Comparison of ENCODE assay signal across 8 cellular contexts in the genomic region with DNA sequence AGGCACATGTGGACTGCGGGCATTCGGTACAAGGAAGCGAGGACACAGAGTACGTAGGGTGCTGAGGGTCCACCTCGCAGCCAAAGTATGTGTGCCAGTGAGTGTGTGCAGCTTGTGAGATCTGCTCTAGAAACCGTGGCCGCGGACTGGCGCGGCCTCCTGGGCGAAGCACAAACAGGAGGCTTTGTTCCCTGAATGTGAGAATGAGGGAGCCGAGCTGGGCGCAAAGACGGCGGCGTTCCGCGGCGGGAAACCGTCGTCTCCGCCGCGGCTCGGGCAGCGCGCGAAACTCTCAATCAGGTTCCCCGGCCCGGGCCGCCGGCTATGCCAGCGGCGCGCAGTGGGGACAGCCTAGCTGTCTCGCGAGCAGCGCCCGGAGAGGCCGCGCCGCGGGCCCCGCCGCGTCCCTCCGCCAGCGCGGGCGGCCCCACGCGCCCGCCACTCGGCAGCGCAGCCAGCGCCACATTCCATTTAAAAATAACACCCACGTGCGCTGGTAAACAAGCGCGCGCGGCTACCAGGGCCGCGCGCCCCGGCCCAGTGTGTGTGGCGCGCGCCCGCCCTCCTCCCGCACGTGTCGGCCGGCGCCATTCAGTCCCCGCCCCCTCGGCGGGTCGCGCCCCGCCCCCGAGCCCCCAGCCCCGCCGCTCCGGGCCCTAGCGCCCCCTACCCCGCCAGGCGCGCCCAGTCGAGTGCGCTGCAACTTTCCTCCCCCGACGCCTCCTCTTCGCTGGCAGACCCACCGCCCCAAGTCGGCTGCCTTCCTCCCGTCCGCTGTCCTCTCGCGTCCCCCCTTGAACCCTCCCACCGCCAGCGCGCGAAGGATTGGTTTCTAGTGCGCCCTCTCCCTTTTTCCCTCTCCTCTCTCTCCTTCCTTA.
DNase-seq lines count a peak whose midpoint lies in the region; ATAC-seq lines count a peak whose summit lies in the region.

No MANE protein-coding gene starts in this region.

- peaks cover 11% of the 10 kb centered on the region; the same call in 1 of the 2 replicates for H3K36me3 ChIP-seq in BLaER1
- H3K36me3 ChIP-seq in effector memory CD4-positive, alpha-beta T cell (ENCODE audit: control insufficient read depth, insufficient read depth, low read length) = no peaks in the 10 kb centered on the region

- H3K4me1 ChIP-seq in BLaER1 = peaks cover 23% of the 10 kb centered on the region
- peaks cover 12% of the 10 kb centered on the region for H3K4me1 ChIP-seq in effector memory CD4-positive, alpha-beta T cell (ENCODE audit: control insufficient read depth, insufficient read depth, low read length, poor library complexity, severe bottlenecking)

- H3K27me3 Mint-ChIP-seq in memory B cell = peaks cover 2% of the 10 kb centered on the region

- H3K27ac Mint-ChIP-seq in memory B cell = peak overlapping the region; percentile 99

- peaks cover 16% of the 10 kb centered on the region; the same call in 1 of the 2 replicates for H3K27me3 ChIP-seq in BLaER1
- no peaks in the 10 kb centered on the region for H3K27me3 ChIP-seq in effector memory CD4-positive, alpha-beta T cell (replicated peaks; ENCODE audit: control insufficient read depth, insufficient read depth, low read length, poor library complexity, severe bottlenecking)

- H3K4me2 ChIP-seq in BLaER1 = peak overlapping the region; percentile 97

- peak overlapping the region; percentile 91 for H3K27ac ChIP-seq in BLaER1
- H3K27ac ChIP-seq in effector memory CD4-positive, alpha-beta T cell (ENCODE audit: insufficient read depth, low read length, poor library complexity, severe bottlenecking) = peak overlapping the region; percentile 99

- peak overlapping the region; percentile 87 for H3K9ac ChIP-seq in BLaER1

- H3K36me3 Mint-ChIP-seq in memory B cell = peaks cover 4% of the 10 kb centered on the region

- H4K20me1 ChIP-seq in BLaER1 = peaks cover 20% of the 10 kb centered on the region

- H3K9me3 Mint-ChIP-seq in memory B cell = no peaks in the 10 kb centered on the region

- peaks cover 12% of the 10 kb centered on the region for H3K4me1 Mint-ChIP-seq in memory B cell

- ATAC-seq in HG02642 (IDR thresholded peaks at IDR 0.05; ENCODE audit: poor library complexity, unreplicated experiment) = peak; percentile 28
- peak; percentile 42 for ATAC-seq in memory B cell (ENCODE audit: low read depth)

- DNase-seq in NCI-H82 (lab: John Stamatoyannopoulos, UW) (peak; percentile 95), memory B cell (ENCODE audit: low spot score in 2 of 2) (peak in 1 of 2 donors; percentile 79), OCI-M2 (lab: John Stamatoyannopoulos, UW; ENCODE audit: unreplicated experiment) (no peak)
- peak; percentile 61 to 62 for DNase-seq in activated CD8-positive, alpha-beta memory T cell treated with anti-CD3 and anti-CD28 coated beads for 4 hours (ENCODE audit: low read depth in 2 of 2)
- DNase-seq in effector memory CD4-positive, alpha-beta T cell = peak; percentile 76 to 80 (median 77)
- peak; percentile 51 for DNase-seq in stimulated activated CD8-positive, alpha-beta memory T cell treated with anti-CD3 and anti-CD28 coated beads, Interleukin-12 subunit alpha, Interleukin-12 subunit beta, amount 100 ng/mL, for 24 hours (ENCODE audit: extremely low read depth)

- peak overlapping the region; percentile 99 for H3K4me3 Mint-ChIP-seq in memory B cell

- H3K9me3 ChIP-seq in BLaER1 = no peaks in the 10 kb centered on the region
- no peaks in the 10 kb centered on the region for H3K9me3 ChIP-seq in effector memory CD4-positive, alpha-beta T cell (ENCODE audit: control insufficient read depth, low read length)

- peak overlapping the region; percentile 93 for H3K4me3 ChIP-seq in BLaER1
- H3K4me3 ChIP-seq in effector memory CD4-positive, alpha-beta T cell (ENCODE audit: insufficient read depth, low read depth, low read length, poor library complexity, severe bottlenecking) = peak overlapping the region; percentile 70
